ENCODE assay signal across 22 cellular contexts in genomic region chr18:23267447-23267776, GRCh38.
DNase-seq lines count a peak whose midpoint lies in the region; ATAC-seq and TF ChIP-seq lines count a peak whose summit lies in the region.
"Had no signal": no experiment of that assay in that cellular context is flagged by ENCODE, and none has a peak within 500 bp of the region (broad histone marks: within the 10 kb centered on the region; RNA-seq: fewer than 3 reads in every experiment).

No MANE protein-coding gene starts in this region.

- CTCF ChIA-PET in activated CD4-positive, alpha-beta T cell treated with anti-CD3 and anti-CD28 coated beads, Interleukin-2, amount 10 ng/mL, durations not matched to agents 7 days and 5 days (lab: Charles Lee): interaction anchor here (1.5 kb wide), 1 partner anchor 38 kb away, joined by 4 read pairs; no protein-coding TSS in a partner anchor
- CTCF ChIA-PET in activated CD4-positive, alpha-beta T cell treated with anti-CD3 and anti-CD28 coated beads for 36 hours (lab: Charles Lee): no interaction called here
- CTCF ChIA-PET in activated CD8-positive, alpha-beta T cell treated with anti-CD3 and anti-CD28 coated beads for 36 hours (lab: Charles Lee): interaction anchor here (1.1 to 1.6 kb wide), 2 partner anchors 30 to 60 kb away, joined by 3 to 4 read pairs; no protein-coding TSS in a partner anchor

- H3K27me3 Mint-ChIP-seq in activated CD4-positive, alpha-beta T cell treated with anti-CD3 and anti-CD28 coated beads, Interleukin-2, amount 10 ng/mL, durations not matched to agents 7 days and 5 days: no peaks in the 10 kb centered on the region
- H3K27me3 Mint-ChIP-seq in activated CD4-positive, alpha-beta T cell treated with anti-CD3 and anti-CD28 coated beads for 36 hours: no peaks in the 10 kb centered on the region
- no peaks in the 10 kb centered on the region for H3K27me3 Mint-ChIP-seq in activated CD8-positive, alpha-beta T cell treated with anti-CD3 and anti-CD28 coated beads for 36 hours
- peaks cover 0 to 3% of the 10 kb centered on the region in 2 donors for H3K27me3 Mint-ChIP-seq in natural killer cell (ENCODE audit: low read depth in 2 of 2)

- no peak for ATAC-seq in activated CD4-positive, alpha-beta T cell treated with anti-CD3 and anti-CD28 coated beads for 36 hours
- ATAC-seq in activated CD8-positive, alpha-beta T cell treated with anti-CD3 and anti-CD28 coated beads for 36 hours: no peak
- ATAC-seq in natural killer cell (no peak), HG02884 (IDR thresholded peaks at IDR 0.05; ENCODE audit: unreplicated experiment) (no peak)

- peaks cover 37% of the 10 kb centered on the region for H3K9me3 Mint-ChIP-seq in activated CD4-positive, alpha-beta T cell treated with anti-CD3 and anti-CD28 coated beads, Interleukin-2, amount 10 ng/mL, durations not matched to agents 7 days and 5 days
- H3K9me3 Mint-ChIP-seq in activated CD4-positive, alpha-beta T cell treated with anti-CD3 and anti-CD28 coated beads for 36 hours (ENCODE audit: low read depth): peaks cover 22% of the 10 kb centered on the region
- peaks cover 36% of the 10 kb centered on the region for H3K9me3 Mint-ChIP-seq in activated CD8-positive, alpha-beta T cell treated with anti-CD3 and anti-CD28 coated beads for 36 hours
- H3K9me3 Mint-ChIP-seq in natural killer cell: peaks cover 5 to 7% of the 10 kb centered on the region in 2 donors

- peak overlapping the region; percentile 36 for H3K27ac Mint-ChIP-seq in activated CD4-positive, alpha-beta T cell treated with anti-CD3 and anti-CD28 coated beads, Interleukin-2, amount 10 ng/mL, durations not matched to agents 7 days and 5 days
- H3K27ac Mint-ChIP-seq in activated CD4-positive, alpha-beta T cell treated with anti-CD3 and anti-CD28 coated beads for 36 hours: no peak overlapping the region
- H3K27ac Mint-ChIP-seq in activated CD8-positive, alpha-beta T cell treated with anti-CD3 and anti-CD28 coated beads for 36 hours: peak overlapping the region; percentile 75
- peak overlapping the region; percentile 56 to 82 for H3K27ac Mint-ChIP-seq in natural killer cell

- H3K36me3 Mint-ChIP-seq in activated CD4-positive, alpha-beta T cell treated with anti-CD3 and anti-CD28 coated beads, Interleukin-2, amount 10 ng/mL, durations not matched to agents 7 days and 5 days (ENCODE audit: low read depth): peaks cover 34% of the 10 kb centered on the region
- peaks cover 18% of the 10 kb centered on the region for H3K36me3 Mint-ChIP-seq in activated CD4-positive, alpha-beta T cell treated with anti-CD3 and anti-CD28 coated beads for 36 hours (ENCODE audit: low read depth)
- peaks cover 34% of the 10 kb centered on the region for H3K36me3 Mint-ChIP-seq in activated CD8-positive, alpha-beta T cell treated with anti-CD3 and anti-CD28 coated beads for 36 hours (ENCODE audit: low read depth)
- peaks cover 10% of the 10 kb centered on the region for H3K36me3 Mint-ChIP-seq in natural killer cell

- POLR2A ChIA-PET in activated CD4-positive, alpha-beta T cell treated with anti-CD3 and anti-CD28 coated beads, Interleukin-2, amount 10 ng/mL, durations not matched to agents 7 days and 5 days (lab: Charles Lee): no interaction called here
- POLR2A ChIA-PET in activated CD4-positive, alpha-beta T cell treated with anti-CD3 and anti-CD28 coated beads for 36 hours (lab: Charles Lee): no interaction called here
- POLR2A ChIA-PET in activated CD8-positive, alpha-beta T cell treated with anti-CD3 and anti-CD28 coated beads for 36 hours (lab: Charles Lee): no interaction called here

- peaks cover 27% of the 10 kb centered on the region for H3K4me1 Mint-ChIP-seq in activated CD4-positive, alpha-beta T cell treated with anti-CD3 and anti-CD28 coated beads, Interleukin-2, amount 10 ng/mL, durations not matched to agents 7 days and 5 days
- H3K4me1 Mint-ChIP-seq in activated CD4-positive, alpha-beta T cell treated with anti-CD3 and anti-CD28 coated beads for 36 hours: peaks cover 19% of the 10 kb centered on the region
- peaks cover 29% of the 10 kb centered on the region for H3K4me1 Mint-ChIP-seq in activated CD8-positive, alpha-beta T cell treated with anti-CD3 and anti-CD28 coated beads for 36 hours (ENCODE audit: low read depth)
- H3K4me1 Mint-ChIP-seq in natural killer cell: peaks cover 33% of the 10 kb centered on the region in 2 donors

- DNase-seq in activated CD4-positive, alpha-beta T cell treated with anti-CD3 and anti-CD28 coated beads, Interleukin-2, amount 10 ng/mL, durations not matched to agents 7 days and 5 days: no peak
- DNase-seq in activated CD4-positive, alpha-beta T cell treated with anti-CD3 and anti-CD28 coated beads for 36 hours: no peak
- DNase-seq in activated CD8-positive, alpha-beta T cell treated with anti-CD3 and anti-CD28 coated beads for 36 hours: no peak
- DNase-seq in natural killer cell (no peak), HCEC 1CT (no peak), SK-N-DZ (ENCODE audit: low spot score) (no peak), NCI-H187 treated with DMSO at 0.1 percent for 48 hours (lab: John Stamatoyannopoulos, UW) (no peak)
- DNase-seq: activated CD4-positive, alpha-beta T cell treated with anti-CD3 and anti-CD28 coated beads for 48 hours; activated effector memory CD4-positive, alpha-beta T cell treated with Interleukin-2 at 50 U/mL for 16 hours; adrenal gland; colonic mucosa; kidney; lower lobe of right lung; NCI-H1436 treated with DMSO at 0.1 percent for 48 hours; NCI-H2171 treated with DMSO at 0.1 percent for 48 hours; NCI-H69; occipital lobe; stimulated activated CD4-positive, alpha-beta T cell treated with anti-CD3 and anti-CD28 coated beads, Interleukin-1b, Interleukin-23, amount 100 ng/mL, for 48 hours; stimulated activated naive CD4-positive, alpha-beta T cell; thyroid gland had no signal

- intact Hi-C loops in activated CD4-positive, alpha-beta T cell treated with anti-CD3 and anti-CD28 coated beads for 36 hours (cut with DNase I, micrococcal nuclease): no loop called here
- intact Hi-C loops in activated CD8-positive, alpha-beta T cell treated with anti-CD3 and anti-CD28 coated beads for 36 hours (cut with micrococcal nuclease): no loop called here
- intact Hi-C loops in natural killer cell (cut with micrococcal nuclease): loop anchor here (5.0 kb wide), 1 partner anchor 40 kb away; no protein-coding TSS in a partner anchor

- TF ChIP-seq CTCF in activated CD8-positive, alpha-beta T cell treated with anti-CD3 and anti-CD28 coated beads for 36 hours (IDR thresholded peaks at IDR 0.05): no peak
- TF ChIP-seq CTCF in natural killer cell (IDR thresholded peaks at IDR 0.05): no peak

- no peak overlapping the region for H3K4me3 Mint-ChIP-seq in activated CD4-positive, alpha-beta T cell treated with anti-CD3 and anti-CD28 coated beads, Interleukin-2, amount 10 ng/mL, durations not matched to agents 7 days and 5 days
- no peak overlapping the region for H3K4me3 Mint-ChIP-seq in activated CD4-positive, alpha-beta T cell treated with anti-CD3 and anti-CD28 coated beads for 36 hours
- no peak overlapping the region for H3K4me3 Mint-ChIP-seq in activated CD8-positive, alpha-beta T cell treated with anti-CD3 and anti-CD28 coated beads for 36 hours
- H3K4me3 Mint-ChIP-seq in natural killer cell: peak overlapping the region; percentile 32
- H3K4me3 Mint-ChIP-seq: CD14-positive monocyte had no signal
